In the genomic region with DNA sequence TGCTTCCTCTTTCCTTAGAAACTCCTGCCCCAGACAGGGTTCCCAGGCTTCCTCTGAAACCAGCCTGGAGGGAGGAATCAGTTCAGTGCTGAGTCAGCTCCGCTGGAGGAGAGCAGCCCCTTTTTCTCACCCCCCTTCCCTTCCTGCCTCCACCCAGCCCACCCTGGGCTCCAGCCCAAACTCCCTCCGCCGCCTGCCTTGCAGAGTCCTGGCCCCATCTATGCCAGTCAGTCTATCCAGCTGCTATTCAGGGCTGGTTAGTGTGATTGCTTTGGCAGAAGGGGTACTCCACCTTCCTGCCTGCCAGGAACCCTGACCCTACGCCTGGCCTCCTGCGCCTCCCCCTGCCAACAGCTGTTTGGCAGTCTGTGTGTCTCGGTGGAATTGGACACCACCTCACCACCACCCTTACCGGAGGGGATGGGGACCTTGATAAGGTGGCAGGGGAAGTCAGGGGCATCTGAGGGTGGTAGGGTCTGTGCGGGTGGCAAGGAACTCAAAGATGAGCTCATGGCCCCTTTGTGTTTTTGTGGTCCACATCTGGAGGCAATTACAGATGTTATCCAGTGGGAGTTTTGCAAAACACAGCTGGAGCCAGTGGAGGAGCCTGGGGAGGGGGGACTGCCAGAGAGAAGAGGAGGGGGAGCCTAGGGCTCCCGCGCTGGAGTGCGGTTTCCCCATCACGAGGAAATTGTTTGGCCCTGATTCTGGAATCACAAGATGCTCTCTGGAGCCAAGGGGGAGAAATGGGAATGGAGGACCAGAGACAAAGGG, we compare ENCODE assay signal across 8 cellular contexts. TPM values are rescaled to one million over a fixed set of nuclear protein-coding genes. Genes with fewer than 3 reads are reported as not detected.
DNase-seq lines count a peak whose midpoint lies in the region; ATAC-seq and TF ChIP-seq lines count a peak whose summit lies in the region.

No MANE protein-coding gene starts in this region.

- POLR2A ChIA-PET in RWPE1 (lab: Yijun Ruan, JAX; ENCODE audit: low non-redundant PET), result interaction anchor here (0.5 to 2.4 kb wide), 2 partner anchors 10 to 18 kb away, joined by 3 to 19 read pairs; no protein-coding TSS in a partner anchor

- intact Hi-C loops in natural killer cell (cut with micrococcal nuclease), result no loop called here

- H3K4me3 ChIP-seq in fibroblast of the aortic adventitia (ENCODE audit: low read depth, low read length), result peak overlapping the region; percentile 40

- DNase-seq in CD1c-positive myeloid dendritic cell (ENCODE audit: extremely low spot score) (peak; percentile 72), RWPE1 (ENCODE audit: low spot score) (peak; percentile 33), fibroblast of the aortic adventitia (ENCODE audit: low read depth) (peak; percentile 99), osteocyte (ENCODE audit: extremely low spot score, unreplicated experiment) (peak; percentile 95), natural killer cell (no peak), NCI-H748 (lab: John Stamatoyannopoulos, UW; ENCODE audit: unreplicated experiment) (no peak)
- DNase-seq in activated naive CD4-positive, alpha-beta T cell treated with anti-CD3 and anti-CD28 coated beads, Interleukin-2, amount 50 U/mL, for 16 hours, result no peak
- DNase-seq in stimulated activated CD4-positive, alpha-beta T cell treated with anti-CD3 and anti-CD28 coated beads, Interleukin-2, amount 100 ng/mL, for 24 hours, result no peak

- H3K9me3 Mint-ChIP-seq in osteocyte (ENCODE audit: unreplicated experiment) (no peaks in the 10 kb centered on the region), natural killer cell (no peaks in the 10 kb centered on the region)

- peak overlapping the region; percentile 99 for H3K27ac ChIP-seq in RWPE1

- H3K27me3 Mint-ChIP-seq in osteocyte (ENCODE audit: unreplicated experiment), result no peaks in the 10 kb centered on the region
- peaks cover 11 to 29% of the 10 kb centered on the region in 2 donors for H3K27me3 Mint-ChIP-seq in natural killer cell (ENCODE audit: low read depth in 2 of 2)

- TF ChIP-seq CTCF in RWPE1 (conservative IDR thresholded peaks at IDR 0.05; ENCODE audit: low read depth) (no peak), fibroblast of the aortic adventitia (IDR thresholded peaks at IDR 0.05; ENCODE audit: insufficient read depth, low read length) (no peak), osteocyte (IDR thresholded peaks at IDR 0.05) (no peak), natural killer cell (IDR thresholded peaks at IDR 0.05) (no peak)

- H3K27ac Mint-ChIP-seq in osteocyte (ENCODE audit: unreplicated experiment) (peak overlapping the region; percentile 96), natural killer cell (no peak overlapping the region)

- CTCF ChIA-PET in RWPE1 (lab: Yijun Ruan, JAX), result interaction anchor here (0.6 to 1.1 kb wide), 5 partner anchors 27 to 294 kb away, joined by 3 to 7 read pairs (median 3); no protein-coding TSS in a partner anchor

- ATAC-seq in natural killer cell, result no peak

- H3K36me3 Mint-ChIP-seq in osteocyte (ENCODE audit: unreplicated experiment), result peaks cover 25% of the 10 kb centered on the region
- H3K36me3 Mint-ChIP-seq in natural killer cell, result no peaks in the 10 kb centered on the region

- peaks cover 76% of the 10 kb centered on the region for H3K4me1 Mint-ChIP-seq in osteocyte (ENCODE audit: unreplicated experiment)
- peaks cover 0 to 11% of the 10 kb centered on the region in 2 donors for H3K4me1 Mint-ChIP-seq in natural killer cell

- H3K4me3 Mint-ChIP-seq in osteocyte (ENCODE audit: unreplicated experiment) (peak overlapping the region; percentile 43), natural killer cell (no peak overlapping the region)

RNA-seq across cellular contexts. Expression of gene MMP14, which starts 12.2 kb away (rescaled TPM):
- total RNA-seq in fibroblast of the aortic adventitia (ENCODE audit: low replicate concordance) (258 and 311 TPM in 2 replicates), osteocyte (490 and 518 TPM in 2 replicates), natural killer cell (1 to 10 TPM; 1.2 to 1.7 (median 1.4) TPM)

RNA-seq across cellular contexts. Expression of gene MRPL52, which starts 18.9 kb away (rescaled TPM):
- total RNA-seq in fibroblast of the aortic adventitia (ENCODE audit: low replicate concordance) (14.2 and 69.9 TPM in 2 replicates), osteocyte (74.3 and 74.7 TPM in 2 replicates), natural killer cell (10 to 100 TPM; 40.5 to 42.0 (median 41.6) TPM)

RNA-seq across cellular contexts. Expression of gene LRP10, which starts 23.0 kb away (rescaled TPM):
- 104 and 107 TPM in 2 replicates for total RNA-seq in fibroblast of the aortic adventitia (ENCODE audit: low replicate concordance)
- 171 and 182 TPM in 2 replicates for total RNA-seq in osteocyte
- total RNA-seq in natural killer cell, result 100 to 1,000 TPM in 2 of 3 donors, 10 to 100 TPM in 1; 97.8 to 118 (median 102) TPM

RNA-seq across cellular contexts. Expression of gene SLC7A7, which starts 33.3 kb away (rescaled TPM):
- 2.5 and 16.5 TPM in 2 replicates for total RNA-seq in fibroblast of the aortic adventitia (ENCODE audit: low replicate concordance)
- total RNA-seq in osteocyte, result 1.2 and 1.6 TPM in 2 replicates
- 10 to 100 TPM in 1 of 3 donors, 1 to 10 TPM in 2; 4.3 to 16.8 (median 9.6) TPM for total RNA-seq in natural killer cell

RNA-seq across cellular contexts. Expression of gene REM2, which starts 34.4 kb away (rescaled TPM):
- 0.09 TPM in 1 of 2 replicates, not detected in the other for total RNA-seq in fibroblast of the aortic adventitia (ENCODE audit: low replicate concordance)
- total RNA-seq in osteocyte, result 0.18 and 0.35 TPM in 2 replicates
- total RNA-seq in natural killer cell, result 1 to 10 TPM; 4.0 to 8.1 (median 7.9) TPM

Comparison
In these comparisons a context has a peak if more than half of its experiments do, and no peak if none do; other contexts are left out.
1. DNase-seq: peak in CD1c-positive myeloid dendritic cell (single experiment), RWPE1 (single experiment), fibroblast of the aortic adventitia (single experiment) and osteocyte (single experiment); none in natural killer cell (single experiment), activated naive CD4-positive, alpha-beta T cell treated with anti-CD3 and anti-CD28 coated beads, Interleukin-2, amount 50 U/mL, for 16 hours (single experiment), NCI-H748 (single experiment) and stimulated activated CD4-positive, alpha-beta T cell treated with anti-CD3 and anti-CD28 coated beads, Interleukin-2, amount 100 ng/mL, for 24 hours (0 of 2).
2. RNA of gene MMP14, which starts 12.2 kb away (total RNA-seq): 490 to 518 TPM in osteocyte and 258 to 311 TPM in fibroblast of the aortic adventitia; 1.2 to 1.7 TPM in natural killer cell; every median in the first group is over 10 times any median in the second.